In genomic region chr7:106369816-106370215, GRCh38 we compare ENCODE assay signal across 21 cellular contexts.
A peak's percentile ranks its signal among the peaks of the same experiment; 100 is the strongest.
DNase-seq lines count a peak whose midpoint lies in the region; ATAC-seq and TF ChIP-seq lines count a peak whose summit lies in the region.
"Had no signal": no experiment of that assay in that cellular context is flagged by ENCODE, and none has a peak within 500 bp of the region (broad histone marks: within the 10 kb centered on the region; RNA-seq: fewer than 3 reads in every experiment).

No MANE protein-coding gene starts in this region.

- peaks cover 17% of the 10 kb centered on the region for H3F3A ChIP-seq in GM23248 (ENCODE audit: insufficient read depth)

- no peak for TF ChIP-seq CTCF in vagina (IDR thresholded peaks at IDR 0.05)

- H3K4me3 ChIP-seq in GM23248: no peak overlapping the region
- no peak overlapping the region for H3K4me3 ChIP-seq in vagina
- H3K4me3 ChIP-seq: BLaER1, GM23338, K562, MG63, Peyer's patch had no signal

- peak overlapping the region; percentile 28 for H3K27ac Mint-ChIP-seq in activated T-helper 17 cell treated with anti-CD3 and anti-CD28 coated beads, Interleukin-2, amount 50 U/mL, for 72 hours
- H3K27ac Mint-ChIP-seq: CD4-positive, alpha-beta T cell; GM23338; H9; HFFc6 had no signal

- no peak overlapping the region for H3K27ac ChIP-seq in GM23248
- H3K27ac ChIP-seq in vagina: peak overlapping the region; percentile 5
- H3K27ac ChIP-seq in caudate nucleus (ENCODE audit: low read depth, low read length): no peak overlapping the region
- H3K27ac ChIP-seq: BLaER1, Peyer's patch had no signal

- H3K4me1 ChIP-seq in GM23248 (ENCODE audit: insufficient read depth): 0 out of 2 replicates have a peak, but pooled peaks cover 4% of the 10 kb centered on the region
- H3K4me1 ChIP-seq in vagina: no peaks in the 10 kb centered on the region
- H3K4me1 ChIP-seq: BLaER1, Peyer's patch had no signal

- H3K9me3 Mint-ChIP-seq in activated T-helper 17 cell treated with anti-CD3 and anti-CD28 coated beads, Interleukin-2, amount 50 U/mL, for 72 hours: no peaks in the 10 kb centered on the region
- H3K9me3 Mint-ChIP-seq: CD4-positive, alpha-beta T cell; GM23338; H9; HFFc6 had no signal

- intact Hi-C loops in vagina (cut with DNase I): no loop called here

- in situ Hi-C loops in GM23248 (cut with MboI): no loop called here

- no peaks in the 10 kb centered on the region for H3K9me3 ChIP-seq in GM23248 (ENCODE audit: low read depth)
- no peaks in the 10 kb centered on the region for H3K9me3 ChIP-seq in vagina
- H3K9me3 ChIP-seq: BLaER1, MG63, Peyer's patch had no signal

- peak; percentile 35 for DNase-seq in GM23248
- peak; percentile 39 for DNase-seq in fibroblast of peridontal ligament (ENCODE audit: extremely low read depth)
- no peak for DNase-seq in vagina (ENCODE audit: extremely low spot score in 2 of 2)
- DNase-seq in activated CD4-positive, alpha-beta T cell treated with anti-CD3 and anti-CD28 coated beads for 48 hours: no peak
- DNase-seq in caudate nucleus (lab: John Stamatoyannopoulos, UW): no peak
- DNase-seq in SW 1271 (lab: John Stamatoyannopoulos, UW): no peak
- DNase-seq: CD4-positive, alpha-beta T cell; H9; NCI-H1105 treated with DMSO at 0.1 percent for 48 hours; NCI-H146; NCI-H1930; NCI-H2107; NCI-H526 treated with DMSO at 0.1 percent for 48 hours; Peyer's patch; SHP77 treated with DMSO at 0.1 percent for 48 hours had no signal

- H3K27me3 Mint-ChIP-seq in activated T-helper 17 cell treated with anti-CD3 and anti-CD28 coated beads, Interleukin-2, amount 50 U/mL, for 72 hours: no peaks in the 10 kb centered on the region
- H3K27me3 Mint-ChIP-seq: CD4-positive, alpha-beta T cell had no signal

- H3K4me1 Mint-ChIP-seq in activated T-helper 17 cell treated with anti-CD3 and anti-CD28 coated beads, Interleukin-2, amount 50 U/mL, for 72 hours: peaks cover 22% of the 10 kb centered on the region
- H3K4me1 Mint-ChIP-seq: GM23338, H9 had no signal

- H3K27me3 ChIP-seq in GM23248 (replicated peaks; ENCODE audit: insufficient read depth) (no peaks in the 10 kb centered on the region), vagina (no peaks in the 10 kb centered on the region)
- H3K27me3 ChIP-seq: BLaER1, MG63, Peyer's patch had no signal

- H3K4me2 ChIP-seq in GM23248 (ENCODE audit: unreplicated experiment): no peak overlapping the region
- H3K4me2 ChIP-seq: BLaER1, GM23338 had no signal

- H3K79me2 ChIP-seq in GM23248 (ENCODE audit: insufficient read depth): no peaks in the 10 kb centered on the region

- 30 to 31% methylated on average over 2 of the region's 2 CpGs for WGBS in GM23248 (ENCODE audit: low coverage in 1 of 2, low lambda C conversion rate in 2 of 2, missing lambda C conversion rate in 2 of 2), 2 experiments

- H2AFZ ChIP-seq in GM23248: no peak overlapping the region
- H2AFZ ChIP-seq: GM23338 had no signal

- no peak for ATAC-seq in activated T-helper 17 cell treated with anti-CD3 and anti-CD28 coated beads, Interleukin-2, amount 50 U/mL, for 72 hours (replicated peaks)
- ATAC-seq: GM23338, K562 had no signal

- no peak for TF ChIP-seq POLR2A in vagina (IDR thresholded peaks at IDR 0.05)

- H4K20me1 ChIP-seq in GM23248 (ENCODE audit: insufficient read depth): no peaks in the 10 kb centered on the region
- H4K20me1 ChIP-seq: BLaER1 had no signal

- no peak overlapping the region for H3K4me3 Mint-ChIP-seq in activated T-helper 17 cell treated with anti-CD3 and anti-CD28 coated beads, Interleukin-2, amount 50 U/mL, for 72 hours
- H3K4me3 Mint-ChIP-seq: CD4-positive, alpha-beta T cell; GM23338; H9; HFFc6 had no signal

- no peaks in the 10 kb centered on the region for H3K36me3 Mint-ChIP-seq in activated T-helper 17 cell treated with anti-CD3 and anti-CD28 coated beads, Interleukin-2, amount 50 U/mL, for 72 hours (ENCODE audit: low read depth)

- H3K9ac ChIP-seq in GM23248: no peak overlapping the region
- H3K9ac ChIP-seq: BLaER1 had no signal

- no peaks in the 10 kb centered on the region for H3K9me2 ChIP-seq in GM23248 (ENCODE audit: insufficient read depth)

- H3K36me3 ChIP-seq in GM23248 (ENCODE audit: low read depth): no peaks in the 10 kb centered on the region
- H3K36me3 ChIP-seq in vagina: no peaks in the 10 kb centered on the region
- H3K36me3 ChIP-seq: BLaER1, MG63, Peyer's patch had no signal

Comparison
In these comparisons a context has a peak if more than half of its experiments do, and no peak if none do; other contexts are left out.
1. DNase-seq: peak in GM23248 (single experiment) and fibroblast of peridontal ligament (single experiment); none in vagina (0 of 2), activated CD4-positive, alpha-beta T cell treated with anti-CD3 and anti-CD28 coated beads for 48 hours (single experiment), caudate nucleus (0 of 61) and SW 1271 (0 of 2).